Comparison of ENCODE assay signal across 10 cellular contexts in the genomic region with DNA sequence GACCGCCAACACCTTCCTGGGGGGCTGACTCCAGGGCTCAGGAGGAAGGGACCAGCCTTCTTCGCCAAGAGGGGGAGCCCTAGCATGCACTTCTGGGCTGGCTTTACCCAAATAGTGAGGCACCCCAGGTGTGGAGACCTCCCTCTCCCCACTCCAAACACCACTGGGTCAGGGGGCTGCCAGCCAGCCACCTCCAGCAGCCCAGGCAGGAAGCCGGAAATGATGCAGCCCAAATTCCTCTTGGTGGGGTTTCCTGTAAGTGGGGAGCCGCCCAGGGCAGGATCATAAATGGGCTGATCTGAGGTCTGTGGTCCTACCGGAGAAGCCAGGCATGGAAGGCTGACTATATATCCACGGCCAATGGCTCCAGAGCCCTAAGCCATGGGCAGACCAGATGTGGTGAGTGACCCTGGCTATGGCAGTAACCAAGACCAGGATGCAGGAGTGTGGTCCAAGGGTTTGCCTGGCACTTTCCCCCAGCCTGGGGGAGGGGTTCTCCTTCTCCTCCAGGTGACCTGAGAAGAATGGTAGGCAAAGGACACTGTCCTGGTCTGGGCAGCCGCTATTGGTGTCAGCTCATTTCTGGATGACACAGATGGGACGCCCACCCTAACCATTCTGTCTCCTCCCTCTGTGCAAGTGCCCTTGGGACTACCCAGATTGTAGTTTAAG. TPM values are rescaled to one million over a fixed set of nuclear protein-coding genes. Genes with fewer than 3 reads are reported as not detected.
DNase-seq lines count a peak whose midpoint lies in the region; ATAC-seq, FAIRE-seq and TF ChIP-seq lines count a peak whose summit lies in the region.
"Had no signal": no experiment of that assay in that cellular context is flagged by ENCODE, and none has a peak within 500 bp of the region (broad histone marks: within the 10 kb centered on the region; RNA-seq: fewer than 3 reads in every experiment).

No MANE protein-coding gene starts in this region.

- no peak overlapping the region for H3K9ac ChIP-seq in SK-N-SH

- H3K79me2 ChIP-seq in SK-N-SH (ENCODE audit: insufficient read depth): peaks cover 74% of the 10 kb centered on the region

- peaks cover 18 to 50% of the 10 kb centered on the region in 2 experiments; a peak in 3 of 4 replicates for H3K4me1 ChIP-seq in SK-N-SH (ENCODE audit: control insufficient read depth in 1 of 2, insufficient read depth in 2 of 2, low read depth in 1 of 2, low read length in 1 of 2)
- peaks cover 31% of the 10 kb centered on the region for H3K4me1 ChIP-seq in thymus (ENCODE audit: control insufficient read depth, insufficient read depth, low read length)
- peaks cover 2% of the 10 kb centered on the region in 2 donors for H3K4me1 ChIP-seq in small intestine (ENCODE audit: control insufficient read depth in 2 of 2, insufficient read depth in 1 of 2, low read depth in 1 of 2, low read length in 1 of 2)

- WGBS in SK-N-SH (ENCODE audit: low lambda C conversion rate): 96% methylated on average over 6 of the region's 8 CpGs
- 53% methylated on average over 8 of the region's 8 CpGs for WGBS in thymus
- WGBS in small intestine, 3 donors: 67 to 85% (median 76%) methylated on average over 8 of the region's 8 CpGs

- no peaks in the 10 kb centered on the region for H3K27me3 Mint-ChIP-seq in activated T-helper 2 cell treated with anti-CD3 and anti-CD28 coated beads, Interferon-gamma antibody, Interleukin-2, Interleukin-4, amounts not matched to agents 10 μg/mL and 5 μg/mL and 100 μg/mL, durations not matched to agents 14 hours and 24 hours and 36 hours (ENCODE audit: low read depth)

- H3K27ac Mint-ChIP-seq in activated T-helper 2 cell treated with anti-CD3 and anti-CD28 coated beads, Interferon-gamma antibody, Interleukin-2, Interleukin-4, amounts not matched to agents 10 μg/mL and 5 μg/mL and 100 μg/mL, durations not matched to agents 14 hours and 24 hours and 36 hours: peak overlapping the region; percentile 12

- H3K4me3 Mint-ChIP-seq in activated T-helper 2 cell treated with anti-CD3 and anti-CD28 coated beads, Interferon-gamma antibody, Interleukin-2, Interleukin-4, amounts not matched to agents 10 μg/mL and 5 μg/mL and 100 μg/mL, durations not matched to agents 14 hours and 24 hours and 36 hours (ENCODE audit: low read depth): peak overlapping the region; percentile 13

- H3K36me3 ChIP-seq in SK-N-SH (replicated peaks in 1 of 2; ENCODE audit: control insufficient read depth in 1 of 2, insufficient read depth in 2 of 2, low read length in 1 of 2) (peaks cover 0 to 25% of the 10 kb centered on the region in 2 experiments), thymus (ENCODE audit: control insufficient read depth, insufficient read depth) (peaks cover 29% of the 10 kb centered on the region), small intestine (ENCODE audit: control insufficient read depth in 2 of 2, insufficient read depth in 2 of 2, low read length in 2 of 2) (peaks cover 0 to 7% of the 10 kb centered on the region in 2 donors)

- H3K4me1 Mint-ChIP-seq in activated T-helper 2 cell treated with anti-CD3 and anti-CD28 coated beads, Interferon-gamma antibody, Interleukin-2, Interleukin-4, amounts not matched to agents 10 μg/mL and 5 μg/mL and 100 μg/mL, durations not matched to agents 14 hours and 24 hours and 36 hours (ENCODE audit: low read depth): peaks cover 38% of the 10 kb centered on the region

- POLR2A ChIA-PET in SK-N-SH (lab: Yijun Ruan, JAX): no interaction called here

- no peaks in the 10 kb centered on the region for H3K9me3 ChIP-seq in SK-N-SH
- H3K9me3 ChIP-seq in thymus (ENCODE audit: control insufficient read depth): no peaks in the 10 kb centered on the region
- no peaks in the 10 kb centered on the region for H3K9me3 ChIP-seq in small intestine (ENCODE audit: control insufficient read depth, low read depth)
- H3K9me3 ChIP-seq: neutrophil had no signal

- H3K9me3 Mint-ChIP-seq in activated T-helper 2 cell treated with anti-CD3 and anti-CD28 coated beads, Interferon-gamma antibody, Interleukin-2, Interleukin-4, amounts not matched to agents 10 μg/mL and 5 μg/mL and 100 μg/mL, durations not matched to agents 14 hours and 24 hours and 36 hours: no peaks in the 10 kb centered on the region

- FAIRE-seq in small intestine (lab: Jason Lieb, UNC): no peak

- no peak for TF ChIP-seq EP300 in SK-N-SH (IDR thresholded peaks at IDR 0.05; ENCODE audit: borderline replicate concordance in 1 of 2, low read depth in 1 of 2, low read length in 1 of 2)

- ATAC-seq in SK-N-SH treated with all-trans-retinoic acid at 6 μM for 48 hours (no peak), left ventricle myocardium superior (peak; percentile 1), GM21447 (IDR thresholded peaks at IDR 0.05; ENCODE audit: unreplicated experiment) (no peak)

- H3K27me3 ChIP-seq in SK-N-SH (ENCODE audit: insufficient read depth) (no peaks in the 10 kb centered on the region), thymus (ENCODE audit: control insufficient read depth, insufficient read depth) (no peaks in the 10 kb centered on the region), small intestine (ENCODE audit: control insufficient read depth in 2 of 2, insufficient read depth in 2 of 2, low read length in 2 of 2) (no peaks in the 10 kb centered on the region)

- no peak for TF ChIP-seq RAD21 in SK-N-SH (IDR thresholded peaks at IDR 0.05; ENCODE audit: low read length)

- H2AFZ ChIP-seq in SK-N-SH (ENCODE audit: low read depth): no peak overlapping the region

- DNase-seq in SK-N-SH: peak; percentile 24
- DNase-seq in activated T-helper 2 cell treated with anti-CD3 and anti-CD28 coated beads, Interferon-gamma antibody, Interleukin-2, Interleukin-4, amounts not matched to agents 10 μg/mL and 5 μg/mL and 100 μg/mL, durations not matched to agents 14 hours and 24 hours and 36 hours (ENCODE audit: low spot score): no peak
- peak; percentile 51 for DNase-seq in left ventricle myocardium superior
- no peak for DNase-seq in C1 segment of cervical spinal cord (lab: John Stamatoyannopoulos, UW)
- DNase-seq in small intestine: no peak

- intact Hi-C loops in activated T-helper 2 cell treated with anti-CD3 and anti-CD28 coated beads, Interferon-gamma antibody, Interleukin-2, Interleukin-4, amounts not matched to agents 10 μg/mL and 5 μg/mL and 100 μg/mL, durations not matched to agents 14 hours and 24 hours and 36 hours (cut with micrococcal nuclease): loop anchor here (10.0 kb wide), 1 partner anchor 860 kb away; a partner anchor contains a TSS
- intact Hi-C loops in left ventricle myocardium superior (cut with micrococcal nuclease): no loop called here

- H3K9me2 ChIP-seq in SK-N-SH: no peaks in the 10 kb centered on the region

- 0 out of 2 replicates have a peak overlapping the region, but pooled peaks have one; percentile 15 for H3K4me2 ChIP-seq in SK-N-SH

- no peak overlapping the region; a peak in 1 of 4 replicates for H3K27ac ChIP-seq in SK-N-SH (ENCODE audit: low read depth in 2 of 2, low read length in 1 of 2)
- H3K27ac ChIP-seq in thymus (ENCODE audit: low read depth): peak overlapping the region; percentile 47
- peak overlapping the region in 1 of 2 donors; percentile 83 for H3K27ac ChIP-seq in small intestine (ENCODE audit: low read depth in 1 of 2, low read length in 1 of 2)
- H3K27ac ChIP-seq: 22Rv1, neutrophil had no signal

- CTCF ChIA-PET in SK-N-SH (lab: Yijun Ruan, JAX): interaction anchor here (1.0 to 12.7 kb wide), 4 partner anchors 15 to 346 kb away, joined by 3 to 166 read pairs (median 4); a partner anchor contains a TSS

- H4K20me1 ChIP-seq in SK-N-SH (ENCODE audit: insufficient read depth): peaks cover 67% of the 10 kb centered on the region

- TF ChIP-seq CTCF in SK-N-SH (IDR thresholded peaks at IDR 0.05): peak; percentile 36

- H3K4me3 ChIP-seq in SK-N-SH (ENCODE audit: low read depth in 2 of 2, low read length in 1 of 2) (no peak overlapping the region), thymus (ENCODE audit: low read length) (no peak overlapping the region), small intestine (ENCODE audit: low read depth in 1 of 2, low read length in 2 of 2) (no peak overlapping the region)

- peaks cover 22% of the 10 kb centered on the region for H3K36me3 Mint-ChIP-seq in activated T-helper 2 cell treated with anti-CD3 and anti-CD28 coated beads, Interferon-gamma antibody, Interleukin-2, Interleukin-4, amounts not matched to agents 10 μg/mL and 5 μg/mL and 100 μg/mL, durations not matched to agents 14 hours and 24 hours and 36 hours (ENCODE audit: low read depth)

- peaks cover 10% of the 10 kb centered on the region for H3F3A ChIP-seq in SK-N-SH (replicated peaks; ENCODE audit: insufficient read depth)

RNA-seq across cellular contexts. Expression of a gene that starts 4.2 kb away (rescaled TPM):
- polyA plus RNA-seq in SK-N-SH (2012; rRNA removed) (39.4 and 42.9 TPM in 2 replicates), thymus (33.7 TPM), small intestine (10 to 100 TPM; 19.7 to 29.0 (median 21.9) TPM)
- 21.6 and 27.8 TPM in 2 replicates for polyA plus RNA-seq in SK-N-SH (2012; cell fraction: cytosol; rRNA removed)
- 92.1 and 131 TPM in 2 replicates for polyA plus RNA-seq in SK-N-SH (2012; cell fraction: nucleus; rRNA removed)
- total RNA-seq in activated T-helper 2 cell treated with anti-CD3 and anti-CD28 coated beads, Interferon-gamma antibody, Interleukin-2, Interleukin-4, amounts not matched to agents 10 μg/mL and 5 μg/mL and 100 μg/mL, durations not matched to agents 14 hours and 24 hours and 36 hours: 67.3 and 72.4 TPM in 2 replicates
- 31.5 TPM for total RNA-seq in left ventricle myocardium superior

RNA-seq across cellular contexts. Expression of a gene that starts 7.7 kb away (rescaled TPM):
- 14.0 and 16.1 TPM in 2 replicates for polyA plus RNA-seq in SK-N-SH (2012; rRNA removed)
- polyA plus RNA-seq in SK-N-SH (2012; cell fraction: cytosol; rRNA removed): 4.1 and 9.1 TPM in 2 replicates
- 90.2 and 139 TPM in 2 replicates for polyA plus RNA-seq in SK-N-SH (2012; cell fraction: nucleus; rRNA removed)
- total RNA-seq in activated T-helper 2 cell treated with anti-CD3 and anti-CD28 coated beads, Interferon-gamma antibody, Interleukin-2, Interleukin-4, amounts not matched to agents 10 μg/mL and 5 μg/mL and 100 μg/mL, durations not matched to agents 14 hours and 24 hours and 36 hours: 34.1 and 41.6 TPM in 2 replicates
- total RNA-seq in left ventricle myocardium superior: 8.3 TPM
- polyA plus RNA-seq in thymus: 2.2 TPM
- 1 to 10 TPM in 2 of 3 donors, not detected in 1; 3.0 to 4.0 TPM for polyA plus RNA-seq in small intestine

RNA-seq across cellular contexts. Expression of a gene that starts 16.7 kb away (rescaled TPM):
- polyA plus RNA-seq in SK-N-SH (2012; rRNA removed) (39.2 and 45.3 TPM in 2 replicates), thymus (98.2 TPM), small intestine (100 to 1,000 TPM in 2 of 3 donors, 10 to 100 TPM in 1; 66.4 to 326 (median 304) TPM)
- 15.7 and 27.4 TPM in 2 replicates for polyA plus RNA-seq in SK-N-SH (2012; cell fraction: cytosol; rRNA removed)
- polyA plus RNA-seq in SK-N-SH (2012; cell fraction: nucleus; rRNA removed): 130 and 165 TPM in 2 replicates
- 78.2 and 84.8 TPM in 2 replicates for total RNA-seq in activated T-helper 2 cell treated with anti-CD3 and anti-CD28 coated beads, Interferon-gamma antibody, Interleukin-2, Interleukin-4, amounts not matched to agents 10 μg/mL and 5 μg/mL and 100 μg/mL, durations not matched to agents 14 hours and 24 hours and 36 hours
- total RNA-seq in left ventricle myocardium superior: 40.1 TPM

RNA-seq across cellular contexts. Expression of a gene that starts 18.4 kb away (rescaled TPM):
- polyA plus RNA-seq in SK-N-SH (2012; rRNA removed) (6.3 and 7.0 TPM in 2 replicates), thymus (7.8 TPM), small intestine (1 to 10 TPM; 6.5 to 9.4 (median 8.7) TPM)
- 4.4 and 6.0 TPM in 2 replicates for polyA plus RNA-seq in SK-N-SH (2012; cell fraction: cytosol; rRNA removed)
- polyA plus RNA-seq in SK-N-SH (2012; cell fraction: nucleus; rRNA removed): 5.7 and 6.0 TPM in 2 replicates
- 19.5 and 20.2 TPM in 2 replicates for total RNA-seq in activated T-helper 2 cell treated with anti-CD3 and anti-CD28 coated beads, Interferon-gamma antibody, Interleukin-2, Interleukin-4, amounts not matched to agents 10 μg/mL and 5 μg/mL and 100 μg/mL, durations not matched to agents 14 hours and 24 hours and 36 hours
- 6.4 TPM for total RNA-seq in left ventricle myocardium superior

RNA-seq across cellular contexts. Expression of a gene that starts 37.5 kb away (rescaled TPM):
- polyA plus RNA-seq in SK-N-SH (2012; rRNA removed): 18.4 and 28.1 TPM in 2 replicates
- polyA plus RNA-seq in SK-N-SH (2012; cell fraction: cytosol; rRNA removed): 2.0 and 5.5 TPM in 2 replicates
- polyA plus RNA-seq in SK-N-SH (2012; cell fraction: nucleus; rRNA removed): 212 and 229 TPM in 2 replicates
- total RNA-seq in activated T-helper 2 cell treated with anti-CD3 and anti-CD28 coated beads, Interferon-gamma antibody, Interleukin-2, Interleukin-4, amounts not matched to agents 10 μg/mL and 5 μg/mL and 100 μg/mL, durations not matched to agents 14 hours and 24 hours and 36 hours: 3.1 and 3.8 TPM in 2 replicates
- total RNA-seq in left ventricle myocardium superior: 104 TPM
- 17.0 TPM for polyA plus RNA-seq in thymus
- polyA plus RNA-seq in small intestine: 1 to 10 TPM in 2 of 3 donors, under 1 TPM in 1; 0.67 to 7.3 (median 1.4) TPM

Comparison
In these comparisons a context has a peak if more than half of its experiments do, and no peak if none do; other contexts are left out.
1. DNase-seq: peak in SK-N-SH (single experiment) and left ventricle myocardium superior (single experiment); none in activated T-helper 2 cell treated with anti-CD3 and anti-CD28 coated beads, Interferon-gamma antibody, Interleukin-2, Interleukin-4, amounts not matched to agents 10 μg/mL and 5 μg/mL and 100 μg/mL, durations not matched to agents 14 hours and 24 hours and 36 hours (single experiment), C1 segment of cervical spinal cord (0 of 14) and small intestine (single experiment).